24 cellular contexts compared by ENCODE assay signal in genomic region chr7:40647719-40648118, GRCh38.
"Had no signal": no experiment of that assay in that cellular context is flagged by ENCODE, and none has a peak within 500 bp of the region (broad histone marks: within the 10 kb centered on the region; RNA-seq: fewer than 3 reads in every experiment).

No MANE protein-coding gene starts in this region.

- H3K4me3 ChIP-seq: adrenal gland, ascending aorta, breast epithelium, esophagus squamous epithelium, heart right ventricle, right atrium auricular region, tibial nerve had no signal

- H3K27ac ChIP-seq: adrenal gland, ascending aorta, breast epithelium, epithelial cell of prostate, esophagus squamous epithelium, heart right ventricle, right atrium auricular region, tibial nerve, WERI-Rb-1 had no signal

- H3K36me3 ChIP-seq: adrenal gland, ascending aorta, breast epithelium, esophagus squamous epithelium, heart right ventricle, right atrium auricular region, tibial nerve, WERI-Rb-1 had no signal

- DNase-seq: activated CD4-positive, alpha-beta memory T cell treated with anti-CD3 and anti-CD28 coated beads for 36 hours; activated CD4-positive, alpha-beta T cell treated with anti-CD3 and anti-CD28 coated beads, Interleukin-2, amount 10 ng/mL, durations not matched to agents 24 days and 14 days; activated CD8-positive, alpha-beta memory T cell treated with anti-CD3 and anti-CD28 coated beads, Interleukin-2, amount 50 U/mL, for 4 hours; activated effector memory CD4-positive, alpha-beta T cell treated with anti-CD3 and anti-CD28 coated beads, Interleukin-2, amount 50 U/mL, for 16 hours; activated naive CD4-positive, alpha-beta T cell treated with anti-CD3 and anti-CD28 coated beads for 36 hours; activated naive CD8-positive, alpha-beta T cell treated with anti-CD3 and anti-CD28 coated beads for 36 hours; activated T-cell treated with anti-CD3 and anti-CD28 coated beads, Interleukin-2, amount 50 U/mL, for 1 hour; adrenal gland; dermis blood vessel endothelial cell; effector CD4-positive, alpha-beta T cell; esophagus squamous epithelium; foreskin melanocyte; heart right ventricle; midbrain; naive thymus-derived CD4-positive, alpha-beta T cell; occipital lobe; stimulated activated naive CD4-positive, alpha-beta T cell; T-helper 9 cell; WERI-Rb-1 had no signal

- H3K4me1 ChIP-seq: adrenal gland, ascending aorta, breast epithelium, esophagus squamous epithelium, right atrium auricular region, tibial nerve had no signal

- H3K9me3 ChIP-seq: adrenal gland, ascending aorta, breast epithelium, esophagus squamous epithelium, right atrium auricular region had no signal

- H3K27me3 ChIP-seq: adrenal gland, ascending aorta, breast epithelium, esophagus squamous epithelium, heart right ventricle, right atrium auricular region, tibial nerve had no signal
